ENCODE assay signal across 21 cellular contexts in the genomic region with DNA sequence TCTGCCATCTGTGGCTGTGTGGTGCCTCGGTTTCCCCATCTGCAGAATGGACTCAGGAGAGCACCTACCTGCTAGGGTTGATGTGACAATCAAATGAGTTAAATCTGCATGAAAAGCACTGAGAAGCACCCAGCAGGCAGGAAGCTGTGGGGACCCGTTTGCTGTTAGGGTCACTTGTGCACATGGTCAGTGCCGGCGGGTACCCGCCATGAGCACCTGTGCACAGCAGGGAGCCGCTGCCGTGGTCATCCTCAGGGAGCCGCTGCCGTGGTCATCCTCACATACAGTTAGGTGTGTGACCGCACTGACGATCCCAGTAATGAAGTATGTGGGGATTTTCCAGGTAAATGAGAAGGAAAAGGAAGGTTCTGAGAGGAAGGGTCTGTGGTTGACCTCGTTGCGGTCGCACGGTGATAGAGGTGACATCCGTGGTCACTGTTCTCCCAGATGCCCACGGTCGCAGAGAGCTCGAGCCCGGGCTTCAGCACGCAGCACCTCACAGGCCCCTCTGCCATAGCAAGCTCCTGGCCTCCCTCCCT. TPM values are rescaled to one million over a fixed set of nuclear protein-coding genes. Genes with fewer than 3 reads are reported as not detected.
"Had no signal": no experiment of that assay in that cellular context is flagged by ENCODE, and none has a peak within 500 bp of the region (broad histone marks: within the 10 kb centered on the region; RNA-seq: fewer than 3 reads in every experiment).

No MANE protein-coding gene starts in this region.

- H3K27ac ChIP-seq: coronary artery, esophagus muscularis mucosa, foreskin keratinocyte, gastroesophageal sphincter, heart left ventricle, hepatocyte, left lung, lower lobe of right lung had no signal

- H3K36me3 ChIP-seq: esophagus muscularis mucosa, gastroesophageal sphincter, heart left ventricle, left lung, lower lobe of right lung had no signal

- H3K4me1 ChIP-seq: foreskin keratinocyte, gastroesophageal sphincter, left lung, lower lobe of right lung had no signal

- ATAC-seq: foreskin keratinocyte; gastroesophageal sphincter; heart left ventricle; left cardiac atrium; left lung; left ventricle myocardium superior; lower lobe of right lung; mucosa of descending colon; naive thymus-derived CD4-positive, alpha-beta T cell had no signal

- H3K4me2 ChIP-seq: hepatocyte had no signal

- H3K9me3 ChIP-seq: esophagus muscularis mucosa, gastroesophageal sphincter, heart left ventricle, left lung, lower lobe of right lung, mucosa of descending colon had no signal

- H3K27me3 ChIP-seq: hepatocyte had no signal

- DNase-seq: dermis blood vessel endothelial cell; effector CD4-positive, alpha-beta T cell; effector memory CD4-positive, alpha-beta T cell; foreskin keratinocyte; immature natural killer cell; islet precursor cell; left cardiac atrium; left ventricle myocardium superior; lower lobe of right lung; mesenchymal stem cell; naive thymus-derived CD4-positive, alpha-beta T cell had no signal

- H3K4me3 ChIP-seq: coronary artery, esophagus muscularis mucosa, gastroesophageal sphincter, heart left ventricle, hepatocyte, left lung, lower lobe of right lung, mucosa of descending colon had no signal

- FAIRE-seq: colon, endothelial cell of umbilical vein, frontal cortex had no signal

- H2AFZ ChIP-seq: hepatocyte had no signal

RNA-seq across cellular contexts. Expression of gene MCF2L, which starts 6.5 kb away (rescaled TPM):
- total RNA-seq: foreskin keratinocyte had no signal
